1 cellular context compared by ENCODE assay signal in the genomic region with DNA sequence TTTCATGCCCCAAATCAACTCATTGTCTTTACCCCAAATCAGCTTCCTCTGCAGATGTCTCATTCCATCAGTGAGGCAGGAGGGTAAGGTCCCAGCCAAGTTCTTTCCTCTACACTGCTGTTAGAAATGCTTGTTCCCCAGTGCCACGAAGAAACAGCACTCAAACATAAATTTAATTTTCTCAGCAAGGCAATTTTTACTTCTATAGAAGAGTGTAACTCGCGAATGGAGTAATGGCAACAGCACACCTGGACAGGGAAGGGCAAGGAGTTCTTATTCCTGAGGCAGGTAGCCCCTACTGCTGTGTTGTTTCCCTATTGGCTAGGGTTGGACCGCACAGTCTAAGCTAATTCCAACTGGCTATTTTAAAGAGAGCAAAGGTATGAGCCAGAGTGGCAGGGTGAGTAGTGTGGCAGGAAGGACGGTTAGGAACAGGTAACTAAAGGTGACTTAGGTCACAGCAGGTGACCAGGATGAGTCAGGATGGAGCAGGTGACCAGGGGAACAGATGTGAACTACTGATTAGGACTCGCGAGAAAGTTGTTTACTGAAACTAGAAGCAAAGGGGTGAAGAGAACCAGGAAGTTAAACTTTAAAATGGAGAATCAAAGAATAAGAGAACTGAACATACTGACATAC.
TF ChIP-seq lines count a peak whose summit lies in the region.

No MANE protein-coding gene starts in this region.

TF ChIP-seq in HepG2, 621 proteins besides CTCF, POLR2A, EP300 and RAD21:
- TF ChIP-seq FOSL2 (CRISPR knock-in tag; IDR thresholded peaks at IDR 0.05): peak; percentile 35
- no peak for TF ChIP-seq ZNF30 (CRISPR knock-in tag; IDR thresholded peaks at IDR 0.05)
